1 cellular context compared by ENCODE assay signal in the genomic region with DNA sequence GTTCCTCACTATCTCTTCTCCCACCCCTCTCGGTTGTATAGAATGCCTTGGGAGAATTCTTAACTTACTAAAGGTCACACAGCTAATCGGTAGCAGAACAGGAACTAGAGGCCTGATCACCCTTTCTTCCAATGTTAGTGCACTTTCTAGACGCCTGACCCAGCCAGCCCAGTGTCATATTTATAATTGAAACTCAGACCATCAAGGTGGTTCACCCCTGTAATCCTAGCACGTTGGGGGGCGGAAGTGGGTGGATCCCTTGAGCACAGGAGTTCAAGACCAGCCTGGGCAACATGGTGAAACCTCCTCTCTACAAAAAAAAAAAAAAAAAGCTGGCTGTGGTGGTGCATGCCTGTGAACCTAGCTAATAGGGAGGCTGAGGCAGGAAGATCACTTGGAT.
TF ChIP-seq lines count a peak whose summit lies in the region.

No MANE protein-coding gene starts in this region.

TF ChIP-seq in HCT116, 20 proteins besides CTCF, POLR2A, EP300 and RAD21:
- TF ChIP-seq YY1 (IDR thresholded peaks at IDR 0.05; ENCODE audit: extremely low read depth, insufficient replicate concordance, low read depth, low read length): no peak
- no peak for TF ChIP-seq JUND (IDR thresholded peaks at IDR 0.05)
- TF ChIP-seq SIN3A (IDR thresholded peaks at IDR 0.05; ENCODE audit: low read depth): no peak
- no peak for TF ChIP-seq SP1 (IDR thresholded peaks at IDR 0.05; ENCODE audit: low read depth)
- TF ChIP-seq EZH2 (IDR thresholded peaks at IDR 0.05): no peak
- TF ChIP-seq ELF1 (IDR thresholded peaks at IDR 0.05; ENCODE audit: borderline replicate concordance, low read depth): no peak
- TF ChIP-seq, protein P1, sequence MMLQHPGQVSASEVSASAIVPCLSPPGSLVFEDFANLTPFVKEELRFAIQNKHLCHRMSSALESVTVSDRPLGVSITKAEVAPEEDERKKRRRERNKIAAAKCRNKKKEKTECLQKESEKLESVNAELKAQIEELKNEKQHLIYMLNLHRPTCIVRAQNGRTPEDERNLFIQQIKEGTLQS (IDR thresholded peaks at IDR 0.05): no peak
- TF ChIP-seq EZH2phosphoT487 (IDR thresholded peaks at IDR 0.05; ENCODE audit: borderline replicate concordance): no peak
- TF ChIP-seq, protein P2, sequence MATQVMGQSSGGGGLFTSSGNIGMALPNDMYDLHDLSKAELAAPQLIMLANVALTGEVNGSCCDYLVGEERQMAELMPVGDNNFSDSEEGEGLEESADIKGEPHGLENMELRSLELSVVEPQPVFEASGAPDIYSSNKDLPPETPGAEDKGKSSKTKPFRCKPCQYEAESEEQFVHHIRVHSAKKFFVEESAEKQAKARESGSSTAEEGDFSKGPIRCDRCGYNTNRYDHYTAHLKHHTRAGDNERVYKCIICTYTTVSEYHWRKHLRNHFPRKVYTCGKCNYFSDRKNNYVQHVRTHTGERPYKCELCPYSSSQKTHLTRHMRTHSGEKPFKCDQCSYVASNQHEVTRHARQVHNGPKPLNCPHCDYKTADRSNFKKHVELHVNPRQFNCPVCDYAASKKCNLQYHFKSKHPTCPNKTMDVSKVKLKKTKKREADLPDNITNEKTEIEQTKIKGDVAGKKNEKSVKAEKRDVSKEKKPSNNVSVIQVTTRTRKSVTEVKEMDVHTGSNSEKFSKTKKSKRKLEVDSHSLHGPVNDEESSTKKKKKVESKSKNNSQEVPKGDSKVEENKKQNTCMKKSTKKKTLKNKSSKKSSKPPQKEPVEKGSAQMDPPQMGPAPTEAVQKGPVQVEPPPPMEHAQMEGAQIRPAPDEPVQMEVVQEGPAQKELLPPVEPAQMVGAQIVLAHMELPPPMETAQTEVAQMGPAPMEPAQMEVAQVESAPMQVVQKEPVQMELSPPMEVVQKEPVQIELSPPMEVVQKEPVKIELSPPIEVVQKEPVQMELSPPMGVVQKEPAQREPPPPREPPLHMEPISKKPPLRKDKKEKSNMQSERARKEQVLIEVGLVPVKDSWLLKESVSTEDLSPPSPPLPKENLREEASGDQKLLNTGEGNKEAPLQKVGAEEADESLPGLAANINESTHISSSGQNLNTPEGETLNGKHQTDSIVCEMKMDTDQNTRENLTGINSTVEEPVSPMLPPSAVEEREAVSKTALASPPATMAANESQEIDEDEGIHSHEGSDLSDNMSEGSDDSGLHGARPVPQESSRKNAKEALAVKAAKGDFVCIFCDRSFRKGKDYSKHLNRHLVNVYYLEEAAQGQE (IDR thresholded peaks at IDR 0.05; ENCODE audit: low read depth): no peak
TF ChIP-seq in HCT116: peak in this region for 0.
